Comparison of ENCODE assay signal across 27 cellular contexts in the genomic region with DNA sequence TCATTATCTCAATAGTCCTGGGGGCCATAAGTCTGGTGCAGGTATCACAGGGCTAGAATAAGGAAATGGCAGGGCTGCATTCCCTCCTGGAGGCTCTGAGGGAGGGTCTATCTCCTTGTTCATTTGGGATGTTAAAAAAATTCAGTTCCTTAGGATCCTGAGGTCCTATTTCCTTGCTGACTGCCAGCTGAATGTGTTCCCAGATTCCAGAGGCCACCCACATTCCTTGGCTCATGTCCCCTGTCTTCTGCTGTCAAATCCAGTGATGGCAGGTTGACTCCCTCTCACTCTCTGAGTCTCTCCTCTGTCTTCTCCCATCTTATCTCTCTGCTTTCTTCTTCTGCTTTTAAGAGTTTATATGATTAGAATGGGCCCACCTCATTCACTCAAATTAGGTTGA.
"Had no signal": no experiment of that assay in that cellular context is flagged by ENCODE, and none has a peak within 500 bp of the region (broad histone marks: within the 10 kb centered on the region; RNA-seq: fewer than 3 reads in every experiment).

No MANE protein-coding gene starts in this region.

- H3K9me3 ChIP-seq: esophagus squamous epithelium, heart right ventricle, left ventricle myocardium inferior, mucosa of descending colon, right atrium auricular region, spleen, thoracic aorta had no signal

- ATAC-seq: activated CD8-positive, alpha-beta memory T cell treated with anti-CD3 and anti-CD28 coated beads, Interleukin-2, amount 10 ng/mL, durations not matched to agents 7 days and 5 days; activated CD8-positive, alpha-beta T cell treated with anti-CD3 and anti-CD28 coated beads for 36 hours; heart right ventricle; mucosa of descending colon; SK-N-SH treated with all-trans-retinoic acid at 6 μM for 48 hours; stimulated activated effector memory CD8-positive, alpha-beta T cell treated with anti-CD3 and anti-CD28 coated beads, Interleukin-12 subunit alpha, Interleukin-12 subunit beta, amount 100 ng/mL, for 72 hours had no signal

- H3K4me3 ChIP-seq: esophagus squamous epithelium, heart right ventricle, left ventricle myocardium inferior, lung, mucosa of descending colon, neural progenitor cell, right atrium auricular region, spleen, thoracic aorta had no signal

- H3K4me1 ChIP-seq: esophagus squamous epithelium, heart right ventricle, left ventricle myocardium inferior, parathyroid adenoma, right atrium auricular region had no signal

- H3K27me3 ChIP-seq: neural progenitor cell, right atrium auricular region had no signal

- H2AFZ ChIP-seq: neural progenitor cell, parathyroid adenoma had no signal

- H3K4me2 ChIP-seq: neural progenitor cell had no signal

- H3K36me3 ChIP-seq: esophagus squamous epithelium, heart right ventricle, left ventricle myocardium inferior, neural progenitor cell, right atrium auricular region, spleen, thoracic aorta had no signal

- H3K27ac ChIP-seq: esophagus squamous epithelium, heart right ventricle, left ventricle myocardium inferior, neural progenitor cell, parathyroid adenoma, right atrium auricular region, spleen, thoracic aorta had no signal

- H3K9ac ChIP-seq: neural progenitor cell, parathyroid adenoma had no signal

- DNase-seq: activated CD4-positive, alpha-beta T cell treated with anti-CD3 and anti-CD28 coated beads, Interleukin-2, amount 10 ng/mL, durations not matched to agents 24 days and 14 days; activated CD4-positive, CD25-positive, alpha-beta regulatory T cell treated with anti-CD3 and anti-CD28 coated beads, Interleukin-2, amount 50 U/mL, for 72 hours; activated CD8-positive, alpha-beta T cell treated with anti-CD3 and anti-CD28 coated beads for 36 hours; activated gamma-delta T cell; activated naive CD4-positive, alpha-beta T cell treated with anti-CD3 and anti-CD28 coated beads, Interleukin-2, amount 10 ng/mL, durations not matched to agents 7 days and 5 days; activated naive CD8-positive, alpha-beta T cell treated with anti-CD3 and anti-CD28 coated beads, Interleukin-2, amount 10 ng/mL, durations not matched to agents 7 days and 5 days; activated T-cell treated with anti-CD3 and anti-CD28 coated beads for 4 hours; caudate nucleus; esophagus squamous epithelium; foreskin melanocyte; heart right ventricle; left ventricle myocardium inferior; mesendoderm; mucosa of descending colon; occipital lobe; spleen; stimulated activated CD4-positive, alpha-beta T cell treated with anti-CD3 and anti-CD28 coated beads, Interleukin-2, amount 100 ng/mL, for 48 hours; T-helper 2 cell; trophoblast cell had no signal
